ENCODE assay signal across 15 cellular contexts in genomic region chr3:114716916-114717315, GRCh38.
"Had no signal": no experiment of that assay in that cellular context is flagged by ENCODE, and none has a peak within 500 bp of the region (broad histone marks: within the 10 kb centered on the region; RNA-seq: fewer than 3 reads in every experiment).

No MANE protein-coding gene starts in this region.

- H3K9me3 ChIP-seq: esophagus muscularis mucosa, gastroesophageal sphincter, neutrophil, right atrium auricular region had no signal

- H3K27ac ChIP-seq: epithelial cell of prostate, esophagus muscularis mucosa, gastroesophageal sphincter, neutrophil had no signal

- H3K27me3 ChIP-seq: esophagus muscularis mucosa, gastroesophageal sphincter, neutrophil, right atrium auricular region had no signal

- ATAC-seq: effector memory CD8-positive, alpha-beta T cell; gastroesophageal sphincter; naive thymus-derived CD4-positive, alpha-beta T cell; stimulated activated naive B cell treated with anti-CD40 and anti-IgM and Interleukin-4, amounts not matched to agents 10 μg/mL and 1 μg/mL and 100 μg/mL, for 72 hours had no signal

- DNase-seq: cerebellar nuclear complex; effector memory CD8-positive, alpha-beta T cell; immature natural killer cell; naive thymus-derived CD4-positive, alpha-beta T cell; stimulated activated CD4-positive, alpha-beta T cell treated with anti-CD3 and anti-CD28 coated beads, Interleukin-4, amount 100 ng/mL, for 1 hour; stimulated activated CD8-positive, alpha-beta memory T cell treated with anti-CD3 and anti-CD28 coated beads, Interleukin-4, amount 100 ng/mL, for 48 hours; stimulated activated naive B cell treated with anti-CD40 and anti-IgM and Interleukin-4, amounts not matched to agents 10 μg/mL and 1 μg/mL and 100 μg/mL, for 72 hours; trophoblast cell had no signal

- FAIRE-seq: colon had no signal

- H3K4me2 ChIP-seq: smooth muscle cell had no signal

- H3K36me3 ChIP-seq: esophagus muscularis mucosa, gastroesophageal sphincter, neutrophil, right atrium auricular region had no signal

- H3K4me3 ChIP-seq: esophagus muscularis mucosa, gastroesophageal sphincter, right atrium auricular region, smooth muscle cell had no signal
